In genomic region chr14:69483765-69484443, GRCh38 we compare ENCODE assay signal across 8 cellular contexts. TPM values are rescaled to one million over a fixed set of nuclear protein-coding genes. Genes with fewer than 3 reads are reported as not detected.
A peak's percentile ranks its signal among the peaks of the same experiment; 100 is the strongest.
DNase-seq lines count a peak whose midpoint lies in the region; ATAC-seq and TF ChIP-seq lines count a peak whose summit lies in the region.

No MANE protein-coding gene starts in this region.

- H3K9ac ChIP-seq in endodermal cell (ENCODE audit: extremely low read depth, low read length, poor library complexity, severe bottlenecking): no peak overlapping the region
- no peak overlapping the region for H3K9ac ChIP-seq in muscle layer of colon (ENCODE audit: low read length)

- H3K4me3 ChIP-seq in AG04450 (ENCODE audit: low read depth, low read length) (peak overlapping the region; percentile 10), endodermal cell (ENCODE audit: low read length) (peak overlapping the region; percentile 78), muscle layer of colon (ENCODE audit: low read depth in 1 of 2, low read length in 2 of 2) (peak overlapping the region; percentile 35 to 38)
- H3K4me3 ChIP-seq in CD4-positive, alpha-beta memory T cell (ENCODE audit: low read length in 2 of 2): no peak overlapping the region

- intact Hi-C loops in CD4-positive, alpha-beta memory T cell (cut with micrococcal nuclease): no loop called here

- TF ChIP-seq CTCF in AG04450 (IDR thresholded peaks at IDR 0.05; ENCODE audit: low read depth, low read length) (no peak), endodermal cell (conservative IDR thresholded peaks at IDR 0.05) (no peak)

- CTCF ChIA-PET in AG04450 (lab: Charles Lee): no interaction called here
- CTCF ChIA-PET in CD4-positive, alpha-beta memory T cell (lab: Charles Lee; ENCODE audit: partially characterized antibody): interaction anchor here (1.1 kb wide), 1 partner anchor 41 kb away, joined by 3 read pairs; no protein-coding TSS in a partner anchor

- H3K4me1 ChIP-seq in endodermal cell (ENCODE audit: control insufficient read depth, insufficient read depth, low read length) (peaks cover 5% of the 10 kb centered on the region), muscle layer of colon (ENCODE audit: insufficient read depth, low read length) (peaks cover 5% of the 10 kb centered on the region)
- no peaks in the 10 kb centered on the region for H3K4me1 ChIP-seq in CD4-positive, alpha-beta memory T cell (ENCODE audit: insufficient read depth, low read length)

- peaks cover 86% of the 10 kb centered on the region for H3K27me3 Mint-ChIP-seq in endodermal cell (ENCODE audit: insufficient read depth)
- H3K27me3 Mint-ChIP-seq in CD4-positive, alpha-beta memory T cell: peaks cover 29 to 37% of the 10 kb centered on the region in 2 donors

- no peak for ATAC-seq in GM21723 (IDR thresholded peaks at IDR 0.05; ENCODE audit: unreplicated experiment)

- peak overlapping the region; percentile 56 for H3K4me3 Mint-ChIP-seq in endodermal cell
- H3K4me3 Mint-ChIP-seq in CD4-positive, alpha-beta memory T cell: peak overlapping the region in 3 of 8 donors; percentile 20 to 48 (median 31)

- no peak for DNase-seq in AG04450 (ENCODE audit: low read depth, low spot score)
- peak; percentile 65 for DNase-seq in NCI-H2107 treated with DMSO at 0.1 percent for 48 hours (lab: John Stamatoyannopoulos, UW; ENCODE audit: unreplicated experiment)
- no peak for DNase-seq in endodermal cell
- DNase-seq in CD4-positive, alpha-beta memory T cell: no peak
- no peak for DNase-seq in NCI-H2029 (lab: John Stamatoyannopoulos, UW)
- DNase-seq in SIG-M5 treated with dmso at 0.1 percent for 504 hours (lab: John Stamatoyannopoulos, UW; ENCODE audit: unreplicated experiment): no peak

- peaks cover 8% of the 10 kb centered on the region for H3K4me1 Mint-ChIP-seq in endodermal cell
- peaks cover 0 to 7% (median 3%) of the 10 kb centered on the region in 4 donors for H3K4me1 Mint-ChIP-seq in CD4-positive, alpha-beta memory T cell

- peaks cover under 1% of the 10 kb centered on the region for H3K9me3 Mint-ChIP-seq in endodermal cell
- no peaks in the 10 kb centered on the region for H3K9me3 Mint-ChIP-seq in CD4-positive, alpha-beta memory T cell

- peaks cover 72% of the 10 kb centered on the region for H3K27me3 ChIP-seq in AG04450 (ENCODE audit: control insufficient read depth, insufficient read depth, low read length)
- peaks cover 69% of the 10 kb centered on the region for H3K27me3 ChIP-seq in endodermal cell (ENCODE audit: control insufficient read depth, insufficient read depth, low read length, poor library complexity, severe bottlenecking)
- H3K27me3 ChIP-seq in muscle layer of colon (ENCODE audit: control insufficient read depth in 1 of 2, insufficient read depth in 2 of 2, low read length in 2 of 2): peaks cover 26 to 43% of the 10 kb centered on the region in 2 donors
- peaks cover 7% of the 10 kb centered on the region for H3K27me3 ChIP-seq in CD4-positive, alpha-beta memory T cell (ENCODE audit: insufficient read depth, low read length)

- WGBS in endodermal cell (ENCODE audit: insufficient coverage in 1 of 2, insufficient read length in 1 of 2), 2 experiments: 2 to 4% methylated on average over 33 to 54 of the region's 54 CpGs

- H3K36me3 Mint-ChIP-seq in endodermal cell (ENCODE audit: low read depth): no peaks in the 10 kb centered on the region
- no peaks in the 10 kb centered on the region for H3K36me3 Mint-ChIP-seq in CD4-positive, alpha-beta memory T cell

- H3K27ac ChIP-seq in AG04450 (ENCODE audit: low read depth, low read length) (no peak overlapping the region), endodermal cell (ENCODE audit: low read depth, low read length) (no peak overlapping the region), muscle layer of colon (ENCODE audit: low read depth, low read length) (no peak overlapping the region)
- no peak overlapping the region for H3K27ac ChIP-seq in CD4-positive, alpha-beta memory T cell (ENCODE audit: low read depth, low read length)

- POLR2A ChIA-PET in AG04450 (lab: Yijun Ruan, JAX): interaction anchor here (0.6 kb wide), 1 partner anchor 273 kb away, joined by 3 read pairs; no protein-coding TSS in a partner anchor
- POLR2A ChIA-PET in CD4-positive, alpha-beta memory T cell (lab: Charles Lee; ENCODE audit: partially characterized antibody): no interaction called here

- no peak overlapping the region for H3K27ac Mint-ChIP-seq in endodermal cell
- H3K27ac Mint-ChIP-seq in CD4-positive, alpha-beta memory T cell: no peak overlapping the region

- H3K36me3 ChIP-seq in endodermal cell (ENCODE audit: control insufficient read depth, insufficient read depth, low read length) (no peaks in the 10 kb centered on the region), muscle layer of colon (ENCODE audit: insufficient read depth, low read length) (no peaks in the 10 kb centered on the region)
- no peaks in the 10 kb centered on the region for H3K36me3 ChIP-seq in CD4-positive, alpha-beta memory T cell (ENCODE audit: insufficient read depth, low read length)

- H3K9me3 ChIP-seq in AG04450 (ENCODE audit: control insufficient read depth, insufficient read depth, low read length): no peaks in the 10 kb centered on the region
- H3K9me3 ChIP-seq in endodermal cell (ENCODE audit: control insufficient read depth, low read length): no peaks in the 10 kb centered on the region
- no peaks in the 10 kb centered on the region for H3K9me3 ChIP-seq in muscle layer of colon (ENCODE audit: low read length)
- H3K9me3 ChIP-seq in CD4-positive, alpha-beta memory T cell (ENCODE audit: control insufficient read depth in 1 of 2, low read length in 2 of 2): no peaks in the 10 kb centered on the region

RNA-seq across cellular contexts. Expression of gene PLEKHD1, which starts 0.6 kb away (rescaled TPM):
- not detected in 2 replicates for polyA plus RNA-seq in AG04450 (2011; rRNA removed)
- polyA minus RNA-seq in AG04450 (2011; rRNA and poly(A)+ RNA removed): not detected in 2 replicates
- under 1 TPM; 0.11 TPM for total RNA-seq in endodermal cell
- 0.04 TPM for polyA plus RNA-seq in endodermal cell (2013, experiment 1 of 2)
- 0.17 TPM for polyA plus RNA-seq in endodermal cell (2013, experiment 2 of 2)
- total RNA-seq in CD4-positive, alpha-beta memory T cell: under 1 TPM; 0.30 to 0.32 TPM
- under 1 TPM in 1 of 2 donors, not detected in 1; 0.13 TPM for polyA plus RNA-seq in CD4-positive, alpha-beta memory T cell

Comparison
In these comparisons a context has a peak if more than half of its experiments do, and no peak if none do; other contexts are left out.
1. H3K4me3 ChIP-seq: peak in AG04450 (single experiment), endodermal cell (single experiment) and muscle layer of colon (2 of 2); none in CD4-positive, alpha-beta memory T cell (0 of 2).